ENCODE assay signal across 20 cellular contexts in the genomic region with DNA sequence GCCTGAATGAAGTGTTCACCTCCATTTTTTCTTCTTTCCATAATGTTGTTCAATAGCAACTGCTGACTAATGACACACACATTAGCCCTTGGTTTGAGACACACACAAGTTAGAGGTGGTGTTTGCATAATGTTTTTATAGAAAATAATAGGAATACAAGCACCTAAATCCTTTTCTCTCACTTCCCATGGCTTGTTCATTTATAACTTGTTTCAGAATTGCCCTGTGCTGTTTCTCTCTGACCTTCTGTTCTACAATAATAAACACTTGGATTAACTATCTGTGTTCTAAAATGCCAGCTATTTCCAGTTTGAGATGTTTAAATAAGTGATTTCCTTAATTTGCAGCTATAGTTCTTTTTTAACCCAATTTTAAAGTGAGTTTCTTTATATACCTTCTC.
"Had no signal": no experiment of that assay in that cellular context is flagged by ENCODE, and none has a peak within 500 bp of the region (broad histone marks: within the 10 kb centered on the region; RNA-seq: fewer than 3 reads in every experiment).

No MANE protein-coding gene starts in this region.

- H3K4me3 ChIP-seq: MG63 had no signal

- H3K36me3 ChIP-seq: MG63 had no signal

- DNase-seq: Karpas-422, KG1, MG63, NCI-H1092, NCI-H1105 treated with DMSO at 0.1 percent for 48 hours, NCI-H1417 treated with DMSO at 0.1 percent for 48 hours, NCI-H146, NCI-H1694 treated with DMSO at 0.1 percent for 48 hours, NCI-H2029, NCI-H2081 treated with DMSO at 0.1 percent for 48 hours, NCI-H2171, NCI-H226, NCI-H446, NCI-H510A, NCI-H524 treated with DMSO at 0.1 percent for 48 hours, NCI-H69, NCI-H774, RPMI8226, SHP77, SK-N-SH had no signal

- H3K9me3 ChIP-seq: MG63, SK-N-SH had no signal

- H3K27me3 ChIP-seq: MG63 had no signal
